Comparison of ENCODE assay signal across 9 cellular contexts in the genomic region with DNA sequence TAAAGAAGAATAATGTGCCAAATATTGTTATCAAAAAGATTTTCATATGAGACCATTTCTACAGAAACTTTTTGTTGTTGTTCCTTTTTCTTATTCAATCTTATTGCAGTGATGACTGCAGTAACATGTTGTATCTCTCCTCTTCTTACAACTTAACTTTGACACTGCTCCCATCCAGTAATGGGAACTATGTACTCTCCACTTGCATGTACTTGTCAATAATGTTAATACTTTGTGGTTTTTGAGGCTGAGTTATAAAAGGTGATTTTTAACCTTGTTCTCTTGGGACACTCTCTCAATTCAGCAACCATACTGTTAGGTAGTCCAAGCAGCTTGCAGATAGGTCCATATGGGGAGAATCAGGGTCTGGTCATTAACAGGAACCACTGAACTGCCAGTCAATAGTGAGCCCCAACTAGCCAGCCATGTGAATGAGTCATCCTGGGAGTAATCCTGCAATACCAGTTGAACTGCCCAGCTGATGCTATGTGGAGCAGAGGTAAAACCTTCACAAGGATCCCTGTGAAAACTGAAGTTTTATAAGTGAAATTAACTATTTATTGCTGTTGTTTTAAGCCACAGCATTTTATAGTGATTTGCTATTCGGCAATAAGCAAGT.
A peak's percentile ranks its signal among the peaks of the same experiment; 100 is the strongest.
DNase-seq lines count a peak whose midpoint lies in the region; ATAC-seq and TF ChIP-seq lines count a peak whose summit lies in the region.
"Had no signal": no experiment of that assay in that cellular context is flagged by ENCODE, and none has a peak within 500 bp of the region (broad histone marks: within the 10 kb centered on the region; RNA-seq: fewer than 3 reads in every experiment).

No MANE protein-coding gene starts in this region.

- no peak overlapping the region for H3K27ac Mint-ChIP-seq in T-helper 2 cell treated with Interferon-gamma antibody and Interleukin-4, amounts not matched to agents 5 μg/mL and 100 μg/mL, for 36 hours
- no peak overlapping the region for H3K27ac Mint-ChIP-seq in activated naive CD4-positive, alpha-beta T cell treated with anti-CD3 and anti-CD28 coated beads, Interleukin-2, amount 50 U/mL, for 72 hours
- H3K27ac Mint-ChIP-seq: T-helper 17 cell had no signal

- no peaks in the 10 kb centered on the region for H3K36me3 Mint-ChIP-seq in T-helper 2 cell treated with Interferon-gamma antibody and Interleukin-4, amounts not matched to agents 5 μg/mL and 100 μg/mL, for 36 hours (ENCODE audit: low read depth)
- no peaks in the 10 kb centered on the region for H3K36me3 Mint-ChIP-seq in activated naive CD4-positive, alpha-beta T cell treated with anti-CD3 and anti-CD28 coated beads, Interleukin-2, amount 50 U/mL, for 72 hours

- DNase-seq in NOMO-1 (lab: John Stamatoyannopoulos, UW; ENCODE audit: unreplicated experiment in 2 of 2) (peak; percentile 12 to 49), NOMO-1 treated with dmso at 0.1 percent for 144 hours (lab: John Stamatoyannopoulos, UW; ENCODE audit: unreplicated experiment) (no peak), MV-4-11 (lab: John Stamatoyannopoulos, UW) (peak; percentile 41), foreskin fibroblast (peak; percentile 56 to 78), SK-N-DZ (ENCODE audit: low spot score) (no peak)
- no peak for DNase-seq in T-helper 2 cell treated with Interferon-gamma antibody and Interleukin-4, amounts not matched to agents 5 μg/mL and 100 μg/mL, for 36 hours (ENCODE audit: low spot score)
- DNase-seq in activated naive CD4-positive, alpha-beta T cell treated with anti-CD3 and anti-CD28 coated beads, Interleukin-2, amount 50 U/mL, for 72 hours (ENCODE audit: low spot score in 2 of 2) = no peak
- no peak for DNase-seq in stimulated activated naive CD4-positive, alpha-beta T cell (lab: John Stamatoyannopoulos, UW)
- DNase-seq: T-helper 17 cell had no signal

- no peak for ATAC-seq in activated naive CD4-positive, alpha-beta T cell treated with anti-CD3 and anti-CD28 coated beads, Interleukin-2, amount 50 U/mL, for 72 hours
- ATAC-seq: T-helper 17 cell had no signal

- H3K27me3 Mint-ChIP-seq in T-helper 2 cell treated with Interferon-gamma antibody and Interleukin-4, amounts not matched to agents 5 μg/mL and 100 μg/mL, for 36 hours (ENCODE audit: low read depth) = peaks cover 9% of the 10 kb centered on the region

- no peaks in the 10 kb centered on the region for H3K4me1 Mint-ChIP-seq in T-helper 2 cell treated with Interferon-gamma antibody and Interleukin-4, amounts not matched to agents 5 μg/mL and 100 μg/mL, for 36 hours (ENCODE audit: low read depth)
- H3K4me1 Mint-ChIP-seq: T-helper 17 cell had no signal

- no peak for TF ChIP-seq CTCF in foreskin fibroblast (IDR thresholded peaks at IDR 0.05; ENCODE audit: low read depth, low read length)

- no peak overlapping the region for H3K4me3 ChIP-seq in foreskin fibroblast (ENCODE audit: low read depth in 1 of 2, low read length in 2 of 2)

- no peaks in the 10 kb centered on the region for H3K9me3 Mint-ChIP-seq in T-helper 2 cell treated with Interferon-gamma antibody and Interleukin-4, amounts not matched to agents 5 μg/mL and 100 μg/mL, for 36 hours
- H3K9me3 Mint-ChIP-seq in activated naive CD4-positive, alpha-beta T cell treated with anti-CD3 and anti-CD28 coated beads, Interleukin-2, amount 50 U/mL, for 72 hours = no peaks in the 10 kb centered on the region

- no peak overlapping the region for H3K4me3 Mint-ChIP-seq in T-helper 2 cell treated with Interferon-gamma antibody and Interleukin-4, amounts not matched to agents 5 μg/mL and 100 μg/mL, for 36 hours
- H3K4me3 Mint-ChIP-seq: T-helper 17 cell had no signal

Comparison
In these comparisons a context has a peak if more than half of its experiments do, and no peak if none do; other contexts are left out.
1. DNase-seq: peak in NOMO-1 (2 of 2), MV-4-11 (single experiment) and foreskin fibroblast (2 of 2); none in NOMO-1 treated with dmso at 0.1 percent for 144 hours (single experiment), T-helper 2 cell treated with Interferon-gamma antibody and Interleukin-4, amounts not matched to agents 5 μg/mL and 100 μg/mL, for 36 hours (single experiment), activated naive CD4-positive, alpha-beta T cell treated with anti-CD3 and anti-CD28 coated beads, Interleukin-2, amount 50 U/mL, for 72 hours (0 of 2), stimulated activated naive CD4-positive, alpha-beta T cell (0 of 6) and SK-N-DZ (single experiment).